Comparison of ENCODE assay signal across 11 cellular contexts in the genomic region with DNA sequence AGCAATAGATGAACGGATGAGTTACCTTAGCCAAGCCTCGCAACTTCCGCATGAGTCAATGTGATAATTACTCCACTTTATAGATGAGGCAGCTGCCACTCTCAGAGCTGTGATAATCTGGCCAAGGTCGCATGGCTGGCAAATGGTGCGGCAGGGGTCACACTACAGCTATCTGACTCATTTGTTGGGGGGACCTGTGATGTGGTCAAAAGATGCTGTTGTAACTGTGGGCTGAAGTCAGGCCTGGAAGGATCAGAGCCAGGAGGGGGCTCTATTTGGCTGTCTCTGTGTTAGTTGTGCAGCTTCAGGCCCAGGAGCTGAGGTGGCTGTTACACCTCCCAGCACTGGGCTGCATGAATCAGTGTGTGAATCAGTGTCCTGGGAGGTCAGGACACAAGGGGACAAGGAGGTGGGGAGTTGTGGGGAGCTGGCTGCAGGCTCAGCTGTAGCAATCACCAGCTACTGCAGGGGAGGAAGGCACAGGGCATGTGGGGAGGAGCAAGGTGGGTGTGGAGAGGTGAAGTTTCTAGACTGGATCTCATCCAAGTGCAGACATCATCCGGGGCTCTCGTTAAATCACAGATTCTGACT. TPM values are rescaled to one million over a fixed set of nuclear protein-coding genes. Genes with fewer than 3 reads are reported as not detected.
DNase-seq lines count a peak whose midpoint lies in the region; ATAC-seq and TF ChIP-seq lines count a peak whose summit lies in the region.
"Had no signal": no experiment of that assay in that cellular context is flagged by ENCODE, and none has a peak within 500 bp of the region (broad histone marks: within the 10 kb centered on the region; RNA-seq: fewer than 3 reads in every experiment).

No MANE protein-coding gene starts in this region.

- H3K4me1 Mint-ChIP-seq in natural killer cell, result no peaks in the 10 kb centered on the region
- H3K4me1 Mint-ChIP-seq in CD4-positive, alpha-beta memory T cell, result no peaks in the 10 kb centered on the region
- no peaks in the 10 kb centered on the region for H3K4me1 Mint-ChIP-seq in T-helper 2 cell treated with Interferon-gamma antibody and Interleukin-4, amounts not matched to agents 5 μg/mL and 100 μg/mL, for 36 hours (ENCODE audit: low read depth)

- TF ChIP-seq POLR2A in NB4 (IDR thresholded peaks at IDR 0.05; ENCODE audit: extremely low read depth, insufficient read length), result no peak

- POLR2A ChIA-PET in CD4-positive, alpha-beta memory T cell (lab: Charles Lee; ENCODE audit: partially characterized antibody), result no interaction called here

- peak; percentile 73 for DNase-seq in Daoy (ENCODE audit: low read depth)
- DNase-seq in NB4 (ENCODE audit: low read depth), result peak; percentile 30
- peak; percentile 24 to 81 for DNase-seq in cardiac fibroblast (ENCODE audit: low read depth in 2 of 2)
- DNase-seq in natural killer cell, result no peak
- no peak for DNase-seq in CD4-positive, alpha-beta memory T cell
- DNase-seq in DMS114 treated with DMSO at 0.1 percent for 48 hours (lab: John Stamatoyannopoulos, UW; ENCODE audit: unreplicated experiment), result no peak
- no peak for DNase-seq in T-helper 2 cell treated with Interferon-gamma antibody and Interleukin-4, amounts not matched to agents 5 μg/mL and 100 μg/mL, for 36 hours (ENCODE audit: low spot score)
- no peak for DNase-seq in NCI-H2107 treated with DMSO at 0.1 percent for 48 hours (lab: John Stamatoyannopoulos, UW; ENCODE audit: unreplicated experiment)
- DNase-seq: NCI-H510A had no signal

- H3K27me3 Mint-ChIP-seq in natural killer cell (ENCODE audit: low read depth in 2 of 2), result peaks cover 0 to 5% of the 10 kb centered on the region in 2 donors
- H3K27me3 Mint-ChIP-seq in CD4-positive, alpha-beta memory T cell, result peaks cover 9 to 20% of the 10 kb centered on the region in 2 donors
- peaks cover 2% of the 10 kb centered on the region for H3K27me3 Mint-ChIP-seq in T-helper 2 cell treated with Interferon-gamma antibody and Interleukin-4, amounts not matched to agents 5 μg/mL and 100 μg/mL, for 36 hours (ENCODE audit: low read depth)

- H3K9me3 ChIP-seq in CD4-positive, alpha-beta memory T cell (ENCODE audit: control insufficient read depth in 1 of 2, low read length in 2 of 2), result no peaks in the 10 kb centered on the region
- H3K9me3 ChIP-seq: right lobe of liver, tibial nerve had no signal

- H3K27ac ChIP-seq in CD4-positive, alpha-beta memory T cell (ENCODE audit: low read depth, low read length), result no peak overlapping the region
- H3K27ac ChIP-seq: right lobe of liver, tibial nerve had no signal

- CTCF ChIA-PET in CD4-positive, alpha-beta memory T cell (lab: Charles Lee; ENCODE audit: partially characterized antibody), result interaction anchor here (1.3 kb wide), 1 partner anchor 49 kb away, joined by 4 read pairs; no protein-coding TSS in a partner anchor

- intact Hi-C loops in natural killer cell (cut with micrococcal nuclease), result no loop called here
- intact Hi-C loops in CD4-positive, alpha-beta memory T cell (cut with micrococcal nuclease), result no loop called here

- H3K4me1 ChIP-seq in CD4-positive, alpha-beta memory T cell (ENCODE audit: insufficient read depth, low read length), result no peaks in the 10 kb centered on the region
- H3K4me1 ChIP-seq: right lobe of liver, tibial nerve had no signal

- no peak overlapping the region for H3K27ac Mint-ChIP-seq in natural killer cell
- no peak overlapping the region for H3K27ac Mint-ChIP-seq in CD4-positive, alpha-beta memory T cell
- no peak overlapping the region for H3K27ac Mint-ChIP-seq in T-helper 2 cell treated with Interferon-gamma antibody and Interleukin-4, amounts not matched to agents 5 μg/mL and 100 μg/mL, for 36 hours

- no peaks in the 10 kb centered on the region for H3K36me3 ChIP-seq in CD4-positive, alpha-beta memory T cell (ENCODE audit: insufficient read depth, low read length)
- H3K36me3 ChIP-seq: right lobe of liver, tibial nerve had no signal

- no peaks in the 10 kb centered on the region for H3K27me3 ChIP-seq in CD4-positive, alpha-beta memory T cell (ENCODE audit: insufficient read depth, low read length)
- H3K27me3 ChIP-seq: right lobe of liver had no signal

- no peaks in the 10 kb centered on the region for H3K36me3 Mint-ChIP-seq in natural killer cell
- no peaks in the 10 kb centered on the region for H3K36me3 Mint-ChIP-seq in CD4-positive, alpha-beta memory T cell
- H3K36me3 Mint-ChIP-seq in T-helper 2 cell treated with Interferon-gamma antibody and Interleukin-4, amounts not matched to agents 5 μg/mL and 100 μg/mL, for 36 hours (ENCODE audit: low read depth), result no peaks in the 10 kb centered on the region

- H3K4me3 ChIP-seq in NB4 (ENCODE audit: low read depth, low read length) (no peak overlapping the region), cardiac fibroblast (replicated peaks in 1 of 2; ENCODE audit: low read depth in 2 of 2, low read length in 2 of 2) (no peak overlapping the region)
- H3K4me3 ChIP-seq in CD4-positive, alpha-beta memory T cell (ENCODE audit: low read length in 2 of 2), result no peak overlapping the region
- H3K4me3 ChIP-seq: right lobe of liver, tibial nerve had no signal

- TF ChIP-seq CTCF in NB4 (IDR thresholded peaks at IDR 0.05; ENCODE audit: low read depth, low read length) (no peak), cardiac fibroblast (IDR thresholded peaks at IDR 0.05; ENCODE audit: low read depth, low read length) (peak; percentile 17), natural killer cell (IDR thresholded peaks at IDR 0.05) (no peak)

- no peak overlapping the region for H3K4me3 Mint-ChIP-seq in natural killer cell
- no peak overlapping the region for H3K4me3 Mint-ChIP-seq in CD4-positive, alpha-beta memory T cell
- H3K4me3 Mint-ChIP-seq in T-helper 2 cell treated with Interferon-gamma antibody and Interleukin-4, amounts not matched to agents 5 μg/mL and 100 μg/mL, for 36 hours, result no peak overlapping the region

- no peaks in the 10 kb centered on the region for H3K9me3 Mint-ChIP-seq in natural killer cell
- peaks cover 0 to 8% (median 0%) of the 10 kb centered on the region in 8 donors for H3K9me3 Mint-ChIP-seq in CD4-positive, alpha-beta memory T cell
- no peaks in the 10 kb centered on the region for H3K9me3 Mint-ChIP-seq in T-helper 2 cell treated with Interferon-gamma antibody and Interleukin-4, amounts not matched to agents 5 μg/mL and 100 μg/mL, for 36 hours

- ATAC-seq in natural killer cell, result peak in 2 of 3 donors; percentile 22 to 36

RNA-seq across cellular contexts. Expression of a gene that starts 33.1 kb away (rescaled TPM):
- 0.17 and 3.3 TPM in 2 replicates for total RNA-seq in Daoy (2014; rRNA removed; shearing (Covaris generic))
- total RNA-seq in natural killer cell, result not detected
- not detected for total RNA-seq in CD4-positive, alpha-beta memory T cell
- polyA plus RNA-seq in CD4-positive, alpha-beta memory T cell, result not detected

RNA-seq across cellular contexts. Expression of a gene that starts 52.5 kb away (rescaled TPM):
- total RNA-seq in Daoy (2014; rRNA removed; shearing (Covaris generic)), result not detected in 2 replicates
- total RNA-seq in natural killer cell, result not detected
- total RNA-seq in CD4-positive, alpha-beta memory T cell, result not detected
- polyA plus RNA-seq in CD4-positive, alpha-beta memory T cell, result not detected
- total RNA-seq: right lobe of liver, tibial nerve had no signal

Comparison
In these comparisons a context has a peak if more than half of its experiments do, and no peak if none do; other contexts are left out.
1. DNase-seq: peak in Daoy (single experiment), NB4 (single experiment) and cardiac fibroblast (2 of 2); none in natural killer cell (single experiment), CD4-positive, alpha-beta memory T cell (0 of 5), DMS114 treated with DMSO at 0.1 percent for 48 hours (single experiment), T-helper 2 cell treated with Interferon-gamma antibody and Interleukin-4, amounts not matched to agents 5 μg/mL and 100 μg/mL, for 36 hours (single experiment) and NCI-H2107 treated with DMSO at 0.1 percent for 48 hours (single experiment).